ENCODE assay signal across 8 cellular contexts in genomic region chr16:22296225-22297113, GRCh38. TPM values are rescaled to one million over a fixed set of nuclear protein-coding genes. Genes with fewer than 3 reads are reported as not detected.
DNase-seq lines count a peak whose midpoint lies in the region; ATAC-seq, FAIRE-seq and TF ChIP-seq lines count a peak whose summit lies in the region.

No MANE protein-coding gene starts in this region.

- H3K9me3 ChIP-seq in T-helper 17 cell (ENCODE audit: control insufficient read depth, low read length, poor library complexity, severe bottlenecking) (no peaks in the 10 kb centered on the region), prostate gland (no peaks in the 10 kb centered on the region)

- no peak for TF ChIP-seq CTCF in BJ (IDR thresholded peaks at IDR 0.05; ENCODE audit: insufficient read depth, low read depth, low read length)
- no peak for TF ChIP-seq CTCF in prostate gland (IDR thresholded peaks at IDR 0.05)

- intact Hi-C loops in prostate gland (cut with DNase I): loop anchor here (2.0 to 5.0 kb wide), 2 partner anchors 102 to 289 kb away; partner anchors contain the start of gene MOSMO

- CTCF ChIA-PET in BJ (lab: Yijun Ruan, JAX): interaction anchor here (0.5 to 3.0 kb wide), 11 partner anchors 12 to 104 kb away, joined by 3 to 21 read pairs (median 4); partner anchors contain the start of gene EEF2K

- WGBS in prostate gland: 2% methylated on average over 17 of the region's 17 CpGs

- POLR2A ChIA-PET in BJ (lab: Charles Lee): interaction anchor here (0.7 kb wide), 1 partner anchor 110 kb away, joined by 3 read pairs; no protein-coding TSS in a partner anchor

- H3K27ac Mint-ChIP-seq in T-helper 17 cell: peak overlapping the region; percentile 95

- H3K4me1 ChIP-seq in prostate gland (replicated peaks): peaks cover 5% of the 10 kb centered on the region

- H3K4me1 Mint-ChIP-seq in T-helper 17 cell: peaks cover 41% of the 10 kb centered on the region

- peaks cover 8% of the 10 kb centered on the region for H3K36me3 Mint-ChIP-seq in T-helper 17 cell (ENCODE audit: low read depth)

- H3K27me3 Mint-ChIP-seq in T-helper 17 cell: no peaks in the 10 kb centered on the region

- no peak for FAIRE-seq in H54 (lab: Jason Lieb, UNC)

- TF ChIP-seq POLR2A in H54 (IDR thresholded peaks at IDR 0.05; ENCODE audit: low read depth, low read length): no peak
- TF ChIP-seq POLR2A in prostate gland (IDR thresholded peaks at IDR 0.05): no peak

- H3K36me3 ChIP-seq in BJ (ENCODE audit: control insufficient read depth, insufficient read depth, low read length) (no peaks in the 10 kb centered on the region), prostate gland (no peaks in the 10 kb centered on the region)

- peak overlapping the region; percentile 88 for H3K4me3 Mint-ChIP-seq in T-helper 17 cell

- ATAC-seq in T-helper 17 cell: no peak
- ATAC-seq in HG02759 (IDR thresholded peaks at IDR 0.05; ENCODE audit: unreplicated experiment): no peak
- no peak for ATAC-seq in GM21786 (IDR thresholded peaks at IDR 0.05; ENCODE audit: unreplicated experiment)

- H3K27ac ChIP-seq in prostate gland: peak overlapping the region; percentile 56 to 92

- H3K27me3 ChIP-seq in BJ (ENCODE audit: control insufficient read depth, insufficient read depth, low read length) (no peaks in the 10 kb centered on the region), prostate gland (replicated peaks; ENCODE audit: insufficient read depth) (no peaks in the 10 kb centered on the region)

- H3K4me3 ChIP-seq in BJ (ENCODE audit: low read depth, low read length) (peak overlapping the region; percentile 74), prostate gland (peak overlapping the region; percentile 37 to 91)

- DNase-seq in BJ (ENCODE audit: low read depth) (no peak), H54 (ENCODE audit: insufficient read length, low spot score) (peak; percentile 34), T-helper 17 cell (no peak), fibroblast of peridontal ligament (ENCODE audit: extremely low read depth) (peak; percentile 12), prostate gland (ENCODE audit: low spot score) (no peak)
- no peak for DNase-seq in stimulated activated CD4-positive, alpha-beta T cell treated with anti-CD3 and anti-CD28 coated beads, Interleukin-15, amount 100 ng/mL, for 24 hours

RNA-seq across cellular contexts. Expression of gene POLR3E, which starts 0.7 kb away (rescaled TPM):
- 36.6 and 60.9 TPM in 2 replicates for polyA plus RNA-seq in BJ (2011; rRNA removed)
- polyA minus RNA-seq in BJ (2011; rRNA and poly(A)+ RNA removed): 105 and 158 TPM in 2 replicates
- total RNA-seq in T-helper 17 cell (100 to 1,000 TPM; 159 to 219 TPM), prostate gland (10 to 100 TPM; 52.3 to 61.7 TPM)

Comparison
In these comparisons a context has a peak if more than half of its experiments do, and no peak if none do; other contexts are left out.
1. DNase-seq: peak in H54 (single experiment) and fibroblast of peridontal ligament (single experiment); none in BJ (single experiment), T-helper 17 cell (0 of 3), prostate gland (single experiment) and stimulated activated CD4-positive, alpha-beta T cell treated with anti-CD3 and anti-CD28 coated beads, Interleukin-15, amount 100 ng/mL, for 24 hours (single experiment).